23 cellular contexts compared by ENCODE assay signal in genomic region chr15:50210462-50211264, GRCh38. TPM values are rescaled to one million over a fixed set of nuclear protein-coding genes. Genes with fewer than 3 reads are reported as not detected.
DNase-seq lines count a peak whose midpoint lies in the region; FAIRE-seq and TF ChIP-seq lines count a peak whose summit lies in the region.
"Had no signal": no experiment of that assay in that cellular context is flagged by ENCODE, and none has a peak within 500 bp of the region (broad histone marks: within the 10 kb centered on the region; RNA-seq: fewer than 3 reads in every experiment).

No MANE protein-coding gene starts in this region.

- no peak overlapping the region for H3K4me3 ChIP-seq in WERI-Rb-1 (ENCODE audit: low read depth, low read length)
- H3K4me3 ChIP-seq in hepatocyte, result no peak overlapping the region
- no peak overlapping the region for H3K4me3 ChIP-seq in small intestine (ENCODE audit: low read depth in 1 of 2, low read length in 2 of 2)
- H3K4me3 ChIP-seq: esophagus muscularis mucosa, left ventricle myocardium inferior had no signal

- H3K9me3 ChIP-seq in WERI-Rb-1 (ENCODE audit: severe bottlenecking) (peaks cover 14% of the 10 kb centered on the region), hepatocyte (ENCODE audit: low read depth) (peaks cover 4% of the 10 kb centered on the region), small intestine (ENCODE audit: control insufficient read depth, low read depth) (no peaks in the 10 kb centered on the region)

- peak; percentile 15; the same call in 1 of the 2 replicates for TF ChIP-seq CTCF in WERI-Rb-1 (IDR thresholded peaks at IDR 0.05; ENCODE audit: low read depth, low read length)
- TF ChIP-seq CTCF in hepatocyte (IDR thresholded peaks at IDR 0.05; ENCODE audit: poor library complexity), result no peak

- FAIRE-seq in small intestine (lab: Jason Lieb, UNC), result no peak
- no peak for FAIRE-seq in urothelium cell line (lab: Jason Lieb, UNC)
- FAIRE-seq: astrocyte, GM18507, TTC549 had no signal

- H2AFZ ChIP-seq in hepatocyte, result peak overlapping the region; percentile 60
- H2AFZ ChIP-seq: parathyroid adenoma had no signal

- H4K20me1 ChIP-seq in hepatocyte (ENCODE audit: insufficient read depth, poor library complexity, severe bottlenecking), result no peaks in the 10 kb centered on the region

- H3K4me1 ChIP-seq in hepatocyte (ENCODE audit: insufficient read depth) (peaks cover 7% of the 10 kb centered on the region), small intestine (ENCODE audit: control insufficient read depth in 2 of 2, insufficient read depth in 1 of 2, low read depth in 1 of 2, low read length in 1 of 2) (no peaks in the 10 kb centered on the region)
- H3K4me1 ChIP-seq: esophagus muscularis mucosa, left ventricle myocardium inferior, parathyroid adenoma had no signal

- peak; percentile 18 for DNase-seq in H4 (ENCODE audit: low spot score)
- peak; percentile 96 for DNase-seq in WERI-Rb-1
- DNase-seq in hepatocyte (ENCODE audit: low spot score), result peak; percentile 77
- peak; percentile 74 for DNase-seq in small intestine
- DNase-seq in SHP77 treated with DMSO at 0.1 percent for 48 hours (lab: John Stamatoyannopoulos, UW), result no peak
- no peak for DNase-seq in urothelium cell line (ENCODE audit: low spot score)
- no peak for DNase-seq in DMS153 (lab: John Stamatoyannopoulos, UW)
- no peak for DNase-seq in NCI-H2081 treated with DMSO at 0.1 percent for 48 hours (lab: John Stamatoyannopoulos, UW)
- DNase-seq: activated CD8-positive, alpha-beta memory T cell treated with anti-CD3 and anti-CD28 coated beads for 24 hours; activated effector memory CD4-positive, alpha-beta T cell treated with anti-CD3 and anti-CD28 coated beads, Interleukin-2, amount 50 U/mL, for 16 hours; cortex of kidney; hippocampal formation; left ventricle myocardium inferior; NCI-H1694; NCI-H446 treated with DMSO at 0.1 percent for 48 hours; stimulated activated CD4-positive, alpha-beta T cell treated with anti-CD3 and anti-CD28 coated beads, Interleukin-12 subunit alpha, Interleukin-12 subunit beta, amount 100 ng/mL, for 4 hours had no signal

- H3K27me3 ChIP-seq in WERI-Rb-1 (ENCODE audit: insufficient read depth, low read depth, severe bottlenecking) (no peaks in the 10 kb centered on the region), hepatocyte (no peaks in the 10 kb centered on the region), small intestine (ENCODE audit: control insufficient read depth in 2 of 2, insufficient read depth in 2 of 2, low read length in 2 of 2) (no peaks in the 10 kb centered on the region)
- H3K27me3 ChIP-seq: esophagus muscularis mucosa had no signal

- no peaks in the 10 kb centered on the region for H3K79me2 ChIP-seq in hepatocyte
- H3K79me2 ChIP-seq: parathyroid adenoma had no signal

- 55% methylated on average over 8 of the region's 8 CpGs for WGBS in hepatocyte (ENCODE audit: low lambda C conversion rate, missing lambda C conversion rate)
- 68 to 80% (median 77%) methylated on average over 8 of the region's 8 CpGs for WGBS in small intestine, 3 donors

- H3K4me2 ChIP-seq in hepatocyte, result peak overlapping the region; percentile 13

- peak overlapping the region; percentile 62 for H3K27ac ChIP-seq in WERI-Rb-1
- peak overlapping the region; percentile 91 for H3K27ac ChIP-seq in hepatocyte
- peak overlapping the region in 1 of 2 donors; percentile 8 for H3K27ac ChIP-seq in small intestine (ENCODE audit: low read depth in 1 of 2, low read length in 1 of 2)
- H3K27ac ChIP-seq: esophagus muscularis mucosa, HL-60, left ventricle myocardium inferior, parathyroid adenoma had no signal

- no peaks in the 10 kb centered on the region for H3K9me2 ChIP-seq in hepatocyte (replicated peaks; ENCODE audit: insufficient read depth)

- H3K36me3 ChIP-seq in WERI-Rb-1 (peaks cover 32% of the 10 kb centered on the region), hepatocyte (replicated peaks; ENCODE audit: insufficient read depth, low read depth) (no peaks in the 10 kb centered on the region), small intestine (ENCODE audit: control insufficient read depth in 2 of 2, insufficient read depth in 2 of 2, low read length in 2 of 2) (peaks cover 0 to 9% of the 10 kb centered on the region in 2 donors)
- H3K36me3 ChIP-seq: esophagus muscularis mucosa, left ventricle myocardium inferior had no signal

RNA-seq across cellular contexts. Expression of gene SLC27A2, which starts 28.7 kb away (rescaled TPM):
- total RNA-seq in H4 (2014; rRNA removed; shearing (Covaris generic)), result not detected in 2 replicates
- 37.0 and 41.3 TPM in 2 replicates for total RNA-seq in hepatocyte
- polyA plus RNA-seq in hepatocyte (10.1 and 24.8 TPM in 2 replicates), small intestine (10 to 100 TPM in 1 of 3 donors, 1 to 10 TPM in 2; 4.3 to 15.7 (median 6.9) TPM)
- total RNA-seq: left ventricle myocardium inferior, myocyte had no signal

RNA-seq across cellular contexts. Expression of gene HDC, which starts 54.9 kb away (rescaled TPM):
- total RNA-seq in H4 (2014; rRNA removed; shearing (Covaris generic)), result not detected in 2 replicates
- total RNA-seq in hepatocyte, result 0.44 TPM in 1 of 2 replicates, not detected in the other
- polyA plus RNA-seq in hepatocyte (not detected in 2 replicates), small intestine (under 1 TPM in 1 of 3 donors, not detected in 2; 0.54 TPM)
- total RNA-seq: astrocyte, myocyte had no signal

Comparison
In these comparisons a context has a peak if more than half of its experiments do, and no peak if none do; other contexts are left out.
1. DNase-seq: peak in H4 (single experiment), WERI-Rb-1 (single experiment), hepatocyte (single experiment) and small intestine (single experiment); none in SHP77 treated with DMSO at 0.1 percent for 48 hours (single experiment), urothelium cell line (single experiment), DMS153 (single experiment) and NCI-H2081 treated with DMSO at 0.1 percent for 48 hours (single experiment).
2. RNA of gene SLC27A2, which starts 28.7 kb away (total RNA-seq): 37.0 to 41.3 TPM in hepatocyte; not detected in H4; every median in the first group is over 10 times any median in the second.